9 cellular contexts compared by ENCODE assay signal in genomic region chr2:66581461-66582363, GRCh38.
A peak's percentile ranks its signal among the peaks of the same experiment; 100 is the strongest.
DNase-seq lines count a peak whose midpoint lies in the region; ATAC-seq and TF ChIP-seq lines count a peak whose summit lies in the region.
"Had no signal": no experiment of that assay in that cellular context is flagged by ENCODE, and none has a peak within 500 bp of the region (broad histone marks: within the 10 kb centered on the region; RNA-seq: fewer than 3 reads in every experiment).

No MANE protein-coding gene starts in this region.

- no peak overlapping the region for H3K4ac ChIP-seq in H9 (ENCODE audit: low read depth, low read length)

- peak; percentile 37 to 44 for ATAC-seq in lower lobe of right lung

- no peak overlapping the region for H3K27ac Mint-ChIP-seq in H9
- H3K27ac Mint-ChIP-seq: activated CD4-positive, alpha-beta T cell treated with anti-CD3 and anti-CD28 coated beads, Interleukin-2, amount 10 ng/mL, durations not matched to agents 7 days and 5 days had no signal

- DNase-seq in H9 (peak; percentile 63), ecto neural progenitor cell (ENCODE audit: low spot score) (peak; percentile 66), lower lobe of right lung (no peak), suprapubic skin (ENCODE audit: low spot score in 2 of 2) (peak in 1 of 2 donors; percentile 61), COLO668 (lab: John Stamatoyannopoulos, UW; ENCODE audit: unreplicated experiment) (no peak), glomerular visceral epithelial cell (ENCODE audit: extremely low spot score) (no peak), KBM-7 (no peak), GM19240 (ENCODE audit: insufficient read length, low spot score) (no peak)
- DNase-seq: activated CD4-positive, alpha-beta T cell treated with anti-CD3 and anti-CD28 coated beads, Interleukin-2, amount 10 ng/mL, durations not matched to agents 7 days and 5 days had no signal

- H3K4me3 Mint-ChIP-seq in H9 = no peak overlapping the region
- H3K4me3 Mint-ChIP-seq: activated CD4-positive, alpha-beta T cell treated with anti-CD3 and anti-CD28 coated beads, Interleukin-2, amount 10 ng/mL, durations not matched to agents 7 days and 5 days had no signal

- peaks cover 0 to 10% of the 10 kb centered on the region in 2 experiments; a peak in 2 of 5 replicates for H3K9me3 Mint-ChIP-seq in H9
- H3K9me3 Mint-ChIP-seq: activated CD4-positive, alpha-beta T cell treated with anti-CD3 and anti-CD28 coated beads, Interleukin-2, amount 10 ng/mL, durations not matched to agents 7 days and 5 days had no signal

- H3K9me3 ChIP-seq in H9 (ENCODE audit: control insufficient read depth, low read depth, low read length) (no peaks in the 10 kb centered on the region), lower lobe of right lung (no peaks in the 10 kb centered on the region), suprapubic skin (no peaks in the 10 kb centered on the region)

- H3K27ac ChIP-seq in H9 (ENCODE audit: insufficient read length, low read depth, low read length) = no peak overlapping the region
- H3K27ac ChIP-seq in lower lobe of right lung = peak overlapping the region; percentile 89
- peak overlapping the region; percentile 82 for H3K27ac ChIP-seq in suprapubic skin

- TF ChIP-seq EP300 in suprapubic skin (IDR thresholded peaks at IDR 0.05) = no peak

- no peaks in the 10 kb centered on the region for H3K79me1 ChIP-seq in H9 (ENCODE audit: insufficient read depth, low read depth, low read length, poor library complexity, severe bottlenecking)

- H3K27me3 Mint-ChIP-seq in H9 (ENCODE audit: low read depth) = peaks cover 9% of the 10 kb centered on the region

- H4K5ac ChIP-seq in H9 (ENCODE audit: insufficient read length, low read depth, low read length) = no peak overlapping the region

- no peak overlapping the region for H3K14ac ChIP-seq in H9 (ENCODE audit: insufficient read depth, low read length)

- H4K8ac ChIP-seq in H9 (replicated peaks; ENCODE audit: insufficient read length, low read depth, low read length) = no peak overlapping the region

- H2BK12ac ChIP-seq in H9 (ENCODE audit: insufficient read length, low read depth, low read length) = no peak overlapping the region

- no peak overlapping the region for H3K56ac ChIP-seq in H9 (ENCODE audit: insufficient read length, low read depth, low read length)

- no peak overlapping the region for H3T11ph ChIP-seq in H9 (ENCODE audit: low read length)

- intact Hi-C loops in lower lobe of right lung (cut with DNase I) = no loop called here

- no peaks in the 10 kb centered on the region for H4K20me1 ChIP-seq in H9 (ENCODE audit: control insufficient read depth, insufficient read depth, insufficient read length)

- H2BK120ac ChIP-seq in H9 (ENCODE audit: low read depth, low read length, poor library complexity, severe bottlenecking) = no peak overlapping the region

- H3K23ac ChIP-seq in H9 (ENCODE audit: insufficient read length, low read depth, low read length) = no peak overlapping the region

- no peak overlapping the region for H2BK20ac ChIP-seq in H9 (ENCODE audit: low read depth, low read length, poor library complexity, severe bottlenecking)

- no peaks in the 10 kb centered on the region for H3K79me2 ChIP-seq in H9 (ENCODE audit: insufficient read depth, low read length)

- in situ Hi-C loops in KBM-7 (cut with MboI; ENCODE audit: low pct_unique_long_range_greater_than_20kb, low sequenced_read_pairs) = loop anchor here (10.0 kb wide), 1 partner anchor 147 kb away; the partner anchor contains the start of gene MEIS1

- H3K23me2 ChIP-seq in H9 (ENCODE audit: insufficient read length, low read depth, low read length, poor library complexity, severe bottlenecking) = peaks cover 27% of the 10 kb centered on the region

- H4K91ac ChIP-seq in H9 (ENCODE audit: insufficient read length, low read depth, low read length) = no peak overlapping the region

- peaks cover 24 to 33% of the 10 kb centered on the region in 2 experiments for H3K4me1 Mint-ChIP-seq in H9
- H3K4me1 Mint-ChIP-seq: activated CD4-positive, alpha-beta T cell treated with anti-CD3 and anti-CD28 coated beads, Interleukin-2, amount 10 ng/mL, durations not matched to agents 7 days and 5 days had no signal

- no CpG with 5 or more reads among the region's 70 CpGs for WGBS in H9 (ENCODE audit: extremely low coverage, insufficient read length, low lambda C conversion rate)
- 11% methylated on average over 43 of the region's 70 CpGs for WGBS in suprapubic skin

- no peak overlapping the region for H2BK5ac ChIP-seq in H9 (ENCODE audit: insufficient read length, low read length)

- no peak for TF ChIP-seq POLR2A in suprapubic skin (IDR thresholded peaks at IDR 0.05)

- peak overlapping the region; percentile 77 for H3K4me2 ChIP-seq in H9 (ENCODE audit: insufficient read depth, insufficient read length, low read length)

- no peaks in the 10 kb centered on the region; a peak in 1 of 7 replicates for H3K36me3 Mint-ChIP-seq in H9 (ENCODE audit: insufficient read depth in 1 of 3, low read depth in 3 of 3)

- no peak overlapping the region for H2AFZ ChIP-seq in H9 (ENCODE audit: low read length)

- H2BK15ac ChIP-seq in H9 (ENCODE audit: low read depth, low read length) = no peak overlapping the region

- H3K4me1 ChIP-seq in H9 (ENCODE audit: insufficient read depth, low read length) = peaks cover 6% of the 10 kb centered on the region; the same call in 1 of the 2 replicates
- H3K4me1 ChIP-seq in lower lobe of right lung = peaks cover 11% of the 10 kb centered on the region
- peaks cover 38% of the 10 kb centered on the region for H3K4me1 ChIP-seq in suprapubic skin

- H3K9ac ChIP-seq in H9 (ENCODE audit: extremely low read depth, insufficient read length, low read length) = no peak overlapping the region

- H3K4me3 ChIP-seq in lower lobe of right lung (peak overlapping the region; percentile 47), suprapubic skin (peak overlapping the region; percentile 42)

- TF ChIP-seq CTCF in H9 (conservative IDR thresholded peaks at IDR 0.05) (no peak), lower lobe of right lung (IDR thresholded peaks at IDR 0.05) (no peak), suprapubic skin (IDR thresholded peaks at IDR 0.05) (no peak)

- H3K18ac ChIP-seq in H9 (ENCODE audit: insufficient read length, low read depth, low read length) = no peak overlapping the region

- H3K36me3 ChIP-seq in lower lobe of right lung (no peaks in the 10 kb centered on the region), suprapubic skin (no peaks in the 10 kb centered on the region)

- H3K27me3 ChIP-seq in H9 (ENCODE audit: insufficient read depth, low read length) (peaks cover 62% of the 10 kb centered on the region), lower lobe of right lung (ENCODE audit: low read depth) (peaks cover 73% of the 10 kb centered on the region), suprapubic skin (peaks cover 84% of the 10 kb centered on the region)

- no peak overlapping the region for H2AK5ac ChIP-seq in H9 (ENCODE audit: insufficient read length, low read length)

Comparison
In these comparisons a context has a peak if more than half of its experiments do, and no peak if none do; other contexts are left out.
1. DNase-seq: peak in H9 (single experiment) and ecto neural progenitor cell (single experiment); none in lower lobe of right lung (single experiment), COLO668 (single experiment), glomerular visceral epithelial cell (single experiment), KBM-7 (single experiment) and GM19240 (single experiment).